ENCODE assay signal across 15 cellular contexts in genomic region chr10:78902815-78903214, GRCh38.
DNase-seq lines count a peak whose midpoint lies in the region; ATAC-seq and TF ChIP-seq lines count a peak whose summit lies in the region.
"Had no signal": no experiment of that assay in that cellular context is flagged by ENCODE, and none has a peak within 500 bp of the region (broad histone marks: within the 10 kb centered on the region; RNA-seq: fewer than 3 reads in every experiment).

No MANE protein-coding gene starts in this region.

- 97% methylated on average over 3 of the region's 3 CpGs for WGBS in esophagus muscularis mucosa

- H3K9me3 ChIP-seq in colonic mucosa: no peaks in the 10 kb centered on the region
- no peaks in the 10 kb centered on the region for H3K9me3 ChIP-seq in esophagus muscularis mucosa
- H3K9me3 ChIP-seq: A549, BE2C had no signal

- no peak overlapping the region for H3K27ac ChIP-seq in colonic mucosa
- H3K27ac ChIP-seq in esophagus muscularis mucosa (replicated peaks in 1 of 4): no peak overlapping the region
- H3K27ac ChIP-seq: A549, C4-2B had no signal

- H3K27me3 Mint-ChIP-seq in osteocyte (ENCODE audit: unreplicated experiment) (peaks cover 3% of the 10 kb centered on the region), type B pancreatic cell (peaks cover 7% of the 10 kb centered on the region)

- H3K4me3 Mint-ChIP-seq in osteocyte (ENCODE audit: unreplicated experiment): no peak overlapping the region
- H3K4me3 Mint-ChIP-seq in type B pancreatic cell: no peak overlapping the region
- H3K4me3 Mint-ChIP-seq: CD4-positive, alpha-beta memory T cell; H9 had no signal

- DNase-seq in colonic mucosa (peak; percentile 7), esophagus muscularis mucosa (ENCODE audit: extremely low spot score) (peak; percentile 77), osteocyte (ENCODE audit: extremely low spot score, unreplicated experiment) (peak; percentile 64), type B pancreatic cell (ENCODE audit: extremely low spot score, unreplicated experiment) (peak; percentile 49)
- no peak for DNase-seq in activated effector memory CD4-positive, alpha-beta T cell treated with Interleukin-2 at 50 U/mL for 16 hours
- DNase-seq: BE2C; CD4-positive, alpha-beta memory T cell; DMS153; DMS79 treated with DMSO at 0.1 percent for 48 hours; EL; GOT3; H9 had no signal

- TF ChIP-seq CTCF in colonic mucosa (IDR thresholded peaks at IDR 0.05) (no peak), esophagus muscularis mucosa (IDR thresholded peaks at IDR 0.05) (no peak), osteocyte (IDR thresholded peaks at IDR 0.05) (no peak), type B pancreatic cell (conservative IDR thresholded peaks at IDR 0.05) (no peak)

- H3K27ac Mint-ChIP-seq in osteocyte (ENCODE audit: unreplicated experiment) (no peak overlapping the region), type B pancreatic cell (no peak overlapping the region)
- H3K27ac Mint-ChIP-seq: CD4-positive, alpha-beta memory T cell; H9 had no signal

- no peak for TF ChIP-seq POLR2A in esophagus muscularis mucosa (IDR thresholded peaks at IDR 0.05; ENCODE audit: low read depth)

- H3K4me3 ChIP-seq in colonic mucosa (no peak overlapping the region), esophagus muscularis mucosa (no peak overlapping the region)
- H3K4me3 ChIP-seq: A549 had no signal

- no peaks in the 10 kb centered on the region for H3K27me3 ChIP-seq in colonic mucosa
- no peaks in the 10 kb centered on the region for H3K27me3 ChIP-seq in esophagus muscularis mucosa
- H3K27me3 ChIP-seq: BE2C had no signal

- no peak for ATAC-seq in GM18870 (IDR thresholded peaks at IDR 0.05; ENCODE audit: unreplicated experiment)
- ATAC-seq: A549 had no signal

- intact Hi-C loops in colonic mucosa (cut with DNase I) (no loop called here), esophagus muscularis mucosa (cut with DNase I) (no loop called here)

- no peak overlapping the region for H3K9ac ChIP-seq in colonic mucosa (ENCODE audit: low read depth in 2 of 2, low read length in 2 of 2)

- H3K9me3 Mint-ChIP-seq in osteocyte (ENCODE audit: unreplicated experiment) (no peaks in the 10 kb centered on the region), type B pancreatic cell (no peaks in the 10 kb centered on the region)
- H3K9me3 Mint-ChIP-seq: CD4-positive, alpha-beta memory T cell had no signal

- H3K36me3 ChIP-seq in colonic mucosa (no peaks in the 10 kb centered on the region), esophagus muscularis mucosa (no peaks in the 10 kb centered on the region)
- H3K36me3 ChIP-seq: BE2C had no signal

- no peak for TF ChIP-seq EP300 in esophagus muscularis mucosa (IDR thresholded peaks at IDR 0.05)

- H3K4me1 Mint-ChIP-seq in osteocyte (ENCODE audit: unreplicated experiment) (peaks cover 31% of the 10 kb centered on the region), type B pancreatic cell (ENCODE audit: unreplicated experiment) (peaks cover 15% of the 10 kb centered on the region)
- H3K4me1 Mint-ChIP-seq: CD4-positive, alpha-beta memory T cell had no signal

- no peaks in the 10 kb centered on the region for H3K36me3 Mint-ChIP-seq in osteocyte (ENCODE audit: unreplicated experiment)
- H3K36me3 Mint-ChIP-seq in type B pancreatic cell: no peaks in the 10 kb centered on the region
- H3K36me3 Mint-ChIP-seq: CD4-positive, alpha-beta memory T cell had no signal

- H3K4me1 ChIP-seq in colonic mucosa (no peaks in the 10 kb centered on the region), esophagus muscularis mucosa (peaks cover 0 to 10% (median 5%) of the 10 kb centered on the region in 4 donors)
- H3K4me1 ChIP-seq: A549 had no signal
